In the genomic region with DNA sequence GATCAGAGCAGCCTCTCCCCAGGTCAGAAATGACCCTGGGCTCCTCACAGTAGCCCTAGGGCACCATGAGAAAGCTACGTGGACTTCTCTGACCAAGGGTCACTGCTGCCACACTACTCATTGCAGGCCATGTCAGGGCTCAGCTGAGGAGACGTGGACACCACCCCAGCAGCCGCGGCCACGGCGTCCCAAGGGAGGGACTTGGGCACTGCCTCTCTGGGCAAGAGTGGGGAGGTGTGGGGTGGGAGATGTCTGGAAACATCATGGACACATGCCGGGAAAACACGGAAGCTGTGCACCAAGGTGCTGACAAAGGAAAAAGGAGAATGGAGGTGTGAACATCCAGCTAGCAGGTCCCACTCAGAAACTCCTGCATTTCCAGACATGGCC, we compare ENCODE assay signal across 20 cellular contexts. TPM values are rescaled to one million over a fixed set of nuclear protein-coding genes. Genes with fewer than 3 reads are reported as not detected.
DNase-seq lines count a peak whose midpoint lies in the region; ATAC-seq, FAIRE-seq and TF ChIP-seq lines count a peak whose summit lies in the region.
"Had no signal": no experiment of that assay in that cellular context is flagged by ENCODE, and none has a peak within 500 bp of the region (broad histone marks: within the 10 kb centered on the region; RNA-seq: fewer than 3 reads in every experiment).

No MANE protein-coding gene starts in this region.

- peaks cover 31 to 44% of the 10 kb centered on the region in 2 donors for H3K4me1 Mint-ChIP-seq in stimulated activated naive B cell treated with anti-CD40 and anti-IgM and Interleukin-4, amounts not matched to agents 10 μg/mL and 1 μg/mL and 100 μg/mL, for 72 hours
- H3K4me1 Mint-ChIP-seq in T-cell: peaks cover 23 to 28% (median 26%) of the 10 kb centered on the region in 3 donors

- no peak for TF ChIP-seq POLR2A in K562 (conservative IDR thresholded peaks at IDR 0.05)

- no peak overlapping the region for H3K4me3 Mint-ChIP-seq in stimulated activated naive B cell treated with anti-CD40 and anti-IgM and Interleukin-4, amounts not matched to agents 10 μg/mL and 1 μg/mL and 100 μg/mL, for 72 hours
- no peak overlapping the region for H3K4me3 Mint-ChIP-seq in T-cell
- H3K4me3 Mint-ChIP-seq: CD8-positive, alpha-beta T cell; GM23338 had no signal

- peaks cover 53 to 65% of the 10 kb centered on the region in 2 donors for H3K36me3 Mint-ChIP-seq in stimulated activated naive B cell treated with anti-CD40 and anti-IgM and Interleukin-4, amounts not matched to agents 10 μg/mL and 1 μg/mL and 100 μg/mL, for 72 hours
- peaks cover 26% of the 10 kb centered on the region for H3K36me3 Mint-ChIP-seq in T-cell

- ATAC-seq in K562 (no peak), esophagus mucosa (peak; percentile 8), left colon (no peak), T-cell (replicated peaks in 1 of 4) (no peak), GM18868 (IDR thresholded peaks at IDR 0.05; ENCODE audit: unreplicated experiment) (no peak)
- ATAC-seq in stimulated activated naive B cell treated with anti-CD40 and anti-IgM and Interleukin-4, amounts not matched to agents 10 μg/mL and 1 μg/mL and 100 μg/mL, for 72 hours (replicated peaks): no peak
- ATAC-seq: CD8-positive, alpha-beta T cell; GM23338 had no signal

- no peak for TF ChIP-seq RAD21 in K562 (CRISPR knock-in tag; conservative IDR thresholded peaks at IDR 0.05 in 1 of 2, IDR thresholded peaks at IDR 0.05 in 1 of 2)

- TF ChIP-seq EP300 in K562 (IDR thresholded peaks at IDR 0.05; ENCODE audit: low read length): no peak

- no peak overlapping the region for H2AFZ ChIP-seq in K562 (ENCODE audit: low read depth, low read length)
- H2AFZ ChIP-seq: GM23338 had no signal

- peak overlapping the region; percentile 41; the same call in 1 of the 2 replicates for H3K27ac ChIP-seq in BLaER1
- H3K27ac ChIP-seq in K562 (ENCODE audit: extremely low read depth, low read depth, low read length): no peak overlapping the region
- H3K27ac ChIP-seq: A549 had no signal

- in situ Hi-C loops in K562 (cut with MboI): no loop called here

- H3K9me3 ChIP-seq in BLaER1: no peaks in the 10 kb centered on the region
- no peaks in the 10 kb centered on the region for H3K9me3 ChIP-seq in K562 (replicated peaks; ENCODE audit: control insufficient read depth, insufficient read depth, low read depth, low read length)
- H3K9me3 ChIP-seq: A549 had no signal

- H3K79me2 ChIP-seq in K562 (ENCODE audit: control insufficient read depth, insufficient read depth, low read length): peaks cover 32% of the 10 kb centered on the region

- POLR2A ChIA-PET in K562 (lab: Yijun Ruan, JAX) (interaction anchor here (0.6 to 1.6 kb wide), 3 partner anchors 9 to 247 kb away, joined by 3 to 6 read pairs (median 3); partner anchors contain the start of genes GMEB2 and TPD52L2), T-cell (lab: Charles Lee) (no interaction called here)

- no peaks in the 10 kb centered on the region for H3K9me1 ChIP-seq in K562 (ENCODE audit: control insufficient read depth, insufficient read depth, low read length)

- H4K20me1 ChIP-seq in BLaER1 (peaks cover 52% of the 10 kb centered on the region), K562 (replicated peaks; ENCODE audit: control insufficient read depth, insufficient read depth, low read length) (no peaks in the 10 kb centered on the region)

- no peaks in the 10 kb centered on the region for H3K27me3 Mint-ChIP-seq in stimulated activated naive B cell treated with anti-CD40 and anti-IgM and Interleukin-4, amounts not matched to agents 10 μg/mL and 1 μg/mL and 100 μg/mL, for 72 hours
- no peaks in the 10 kb centered on the region for H3K27me3 Mint-ChIP-seq in T-cell

- no peak for FAIRE-seq in K562 (lab: Jason Lieb, UNC)
- FAIRE-seq: A549, GM12878, H54 had no signal

- H3K9me3 Mint-ChIP-seq in stimulated activated naive B cell treated with anti-CD40 and anti-IgM and Interleukin-4, amounts not matched to agents 10 μg/mL and 1 μg/mL and 100 μg/mL, for 72 hours: peaks cover 5% of the 10 kb centered on the region in 2 donors
- H3K9me3 Mint-ChIP-seq in T-cell: no peaks in the 10 kb centered on the region
- H3K9me3 Mint-ChIP-seq: CD8-positive, alpha-beta T cell had no signal

- TF ChIP-seq CTCF in K562 (IDR thresholded peaks at IDR 0.05 in 2 of 3, conservative IDR thresholded peaks at IDR 0.05 in 1 of 3; ENCODE audit: insufficient read depth in 2 of 3, low read depth in 1 of 3, low read length in 3 of 3): no peak

- WGBS in K562 (ENCODE audit: insufficient coverage, low coverage, missing lambda C conversion rate): 95% methylated on average over 8 of the region's 8 CpGs

- no TSS peak for BruUV-seq in K562 (replicated peaks; lab: Mats Ljungman, UMichigan)

- H3K27ac Mint-ChIP-seq in stimulated activated naive B cell treated with anti-CD40 and anti-IgM and Interleukin-4, amounts not matched to agents 10 μg/mL and 1 μg/mL and 100 μg/mL, for 72 hours: peak overlapping the region; percentile 51
- H3K27ac Mint-ChIP-seq in T-cell: no peak overlapping the region
- H3K27ac Mint-ChIP-seq: CD8-positive, alpha-beta T cell; GM23338 had no signal

- no peak overlapping the region for H3K9ac ChIP-seq in BLaER1
- no peak overlapping the region for H3K9ac ChIP-seq in K562 (ENCODE audit: insufficient read depth in 1 of 2, low read depth in 2 of 2, low read length in 2 of 2)

- intact Hi-C loops in K562 (cut with micrococcal nuclease): no loop called here
- intact Hi-C loops in left colon (cut with DNase I, micrococcal nuclease): no loop called here
- intact Hi-C loops in posterior vena cava (cut with DNase I): no loop called here

- H3K4me2 ChIP-seq in BLaER1 (no peak overlapping the region; the same call in 1 of the 2 replicates), K562 (ENCODE audit: insufficient read depth, low read length) (no peak overlapping the region)
- H3K4me2 ChIP-seq: A549, GM23338 had no signal

- no peak overlapping the region for H3K4me3 ChIP-seq in BLaER1
- no peak overlapping the region for H3K4me3 ChIP-seq in K562
- H3K4me3 ChIP-seq: A549; BLaER1 treated with 17β-estradiol and CSF1 and Interleukin-3, amounts not matched to agents 10 nM and 100 nM; GM12878; GM23338 had no signal

- H3K36me3 ChIP-seq in BLaER1 (peaks cover 56% of the 10 kb centered on the region), K562 (ENCODE audit: control insufficient read depth, insufficient read depth, low read length) (peaks cover 47% of the 10 kb centered on the region; the same call in 2 of the 3 replicates)

- H3K27me3 ChIP-seq in BLaER1: no peaks in the 10 kb centered on the region
- no peaks in the 10 kb centered on the region for H3K27me3 ChIP-seq in K562 (ENCODE audit: control insufficient read depth in 2 of 2, insufficient read depth in 2 of 2, low read length in 2 of 2)
- H3K27me3 ChIP-seq: BLaER1 treated with 17β-estradiol and CSF1 and Interleukin-3, amounts not matched to agents 10 nM and 100 nM had no signal

- CTCF ChIA-PET in K562 (lab: Yijun Ruan, JAX; ENCODE audit: low intra/inter-chr PET ratio) (no interaction called here), T-cell (lab: Charles Lee) (no interaction called here)

- DNase-seq in K562 (ENCODE audit: extremely low read depth in 1 of 4, low spot score in 3 of 4) (no peak), left colon (no peak), T-cell (no peak), posterior vena cava (ENCODE audit: low spot score) (no peak)
- no peak for DNase-seq in stimulated activated naive B cell treated with anti-CD40 and anti-IgM and Interleukin-4, amounts not matched to agents 10 μg/mL and 1 μg/mL and 100 μg/mL, for 72 hours
- DNase-seq: AML-193; Calu3; CD8-positive, alpha-beta T cell; DMS79 treated with DMSO at 0.1 percent for 48 hours; HCEC 1CT; IMR-90; KBM-7 had no signal

- H3K4me1 ChIP-seq in BLaER1 (peaks cover 94% of the 10 kb centered on the region), K562 (replicated peaks in 1 of 2; ENCODE audit: control insufficient read depth in 2 of 2, insufficient read depth in 2 of 2, low read length in 2 of 2) (peaks cover 0 to 7% of the 10 kb centered on the region in 2 experiments; a peak in 1 of 5 replicates)
- H3K4me1 ChIP-seq: A549 had no signal

RNA-seq across cellular contexts. Expression of gene GMEB2, which starts 9.0 kb away (rescaled TPM):
- 8.8 and 18.6 TPM in 2 replicates for total RNA-seq in K562 (2011; cell fraction: chromatin; rRNA removed; ENCODE audit: low replicate concordance)
- 13.2 and 13.8 TPM in 2 replicates for total RNA-seq in K562 (2011; cell fraction: nucleolus; rRNA removed)
- 10.0 and 10.4 TPM in 2 replicates for total RNA-seq in K562 (2011; cell fraction: nucleoplasm; rRNA removed)
- total RNA-seq in K562 (2014; rRNA removed) (10.2 and 11.5 TPM in 2 replicates), K562 (2014; rRNA removed; fragmentation: Illumina TruSeq; extraction: Trizol) (2.6 and 2.8 TPM in 2 replicates), K562 (2015; rRNA removed; fragmentation: Illumina TruSeq; extraction: Trizol) (5.2 and 5.5 TPM in 2 replicates), K562 (2021) (11.5 and 13.9 TPM in 2 replicates), esophagus mucosa (6.9 TPM), left colon (10 to 100 TPM in 1 of 2 donors, 1 to 10 TPM in 1; 9.7 to 11.6 TPM), T-cell (10 to 100 TPM; 20.7 to 30.3 (median 29.0) TPM), posterior vena cava (1 to 10 TPM; 6.9 to 8.8 TPM)
- polyA plus RNA-seq in K562 (2011; rRNA removed) (7.4 and 8.1 TPM in 2 replicates), K562 (2014; fragmentation: Illumina TruSeq; extraction: Trizol) (6.3 and 8.8 TPM in 2 replicates), K562 (2014; fragmentation: Nextera tagmentation; extraction: Ambion mirVana) (under 1 TPM; 0.03 to 0.08 TPM), K562 (2014; rRNA removed) (8.4 and 8.5 TPM in 2 replicates)
- polyA plus RNA-seq in K562 (2011; cell fraction: cytosol; rRNA removed): 8.1 and 14.6 TPM in 2 replicates
- 18.5 and 27.6 TPM in 2 replicates for polyA plus RNA-seq in K562 (2011; cell fraction: nucleus; rRNA removed)
- polyA plus RNA-seq in K562 (2012): 8.0 and 9.6 TPM in 2 replicates
- polyA minus RNA-seq in K562 (2011; rRNA and poly(A)+ RNA removed): 3.0 and 4.5 TPM in 2 replicates
- polyA minus RNA-seq in K562 (2011; cell fraction: cytosol; rRNA and poly(A)+ RNA removed): 6.2 and 7.3 TPM in 2 replicates
- 4.3 and 4.4 TPM in 2 replicates for polyA minus RNA-seq in K562 (2011; cell fraction: nucleus; rRNA and poly(A)+ RNA removed)

RNA-seq across cellular contexts. Expression of gene STMN3, which starts 35.4 kb away (rescaled TPM):
- total RNA-seq in K562 (2011; cell fraction: chromatin; rRNA removed; ENCODE audit: low replicate concordance): 14.9 and 42.3 TPM in 2 replicates
- 45.7 and 51.0 TPM in 2 replicates for total RNA-seq in K562 (2011; cell fraction: nucleolus; rRNA removed)
- 22.8 and 23.8 TPM in 2 replicates for total RNA-seq in K562 (2011; cell fraction: nucleoplasm; rRNA removed)
- 65.6 and 79.2 TPM in 2 replicates for total RNA-seq in K562 (2014; rRNA removed)
- 6.8 and 8.8 TPM in 2 replicates for total RNA-seq in K562 (2014; rRNA removed; fragmentation: Illumina TruSeq; extraction: Trizol)
- total RNA-seq in K562 (2015; rRNA removed; fragmentation: Illumina TruSeq; extraction: Trizol): 29.4 and 29.9 TPM in 2 replicates
- 50.2 and 52.4 TPM in 2 replicates for total RNA-seq in K562 (2021)
- 30.9 and 37.6 TPM in 2 replicates for polyA plus RNA-seq in K562 (2011; rRNA removed)
- polyA plus RNA-seq in K562 (2011; cell fraction: cytosol; rRNA removed): 51.3 and 126 TPM in 2 replicates
- 98.8 and 152 TPM in 2 replicates for polyA plus RNA-seq in K562 (2011; cell fraction: nucleus; rRNA removed)
- polyA plus RNA-seq in K562 (2012): 20.9 and 32.0 TPM in 2 replicates
- 20.3 and 36.0 TPM in 2 replicates for polyA plus RNA-seq in K562 (2014; fragmentation: Illumina TruSeq; extraction: Trizol)
- polyA plus RNA-seq in K562 (2014; fragmentation: Nextera tagmentation; extraction: Ambion mirVana): under 1 TPM; 0.70 to 0.85 TPM
- 58.0 and 60.2 TPM in 2 replicates for polyA plus RNA-seq in K562 (2014; rRNA removed)
- polyA minus RNA-seq in K562 (2011; rRNA and poly(A)+ RNA removed): 4.9 and 7.8 TPM in 2 replicates
- polyA minus RNA-seq in K562 (2011; cell fraction: cytosol; rRNA and poly(A)+ RNA removed): 17.1 and 19.4 TPM in 2 replicates
- polyA minus RNA-seq in K562 (2011; cell fraction: nucleus; rRNA and poly(A)+ RNA removed): 7.1 and 9.2 TPM in 2 replicates
- 4.6 TPM for total RNA-seq in esophagus mucosa
- total RNA-seq in left colon: 1 to 10 TPM; 2.9 to 5.5 TPM
- total RNA-seq in T-cell: 100 to 1,000 TPM in 3 of 5 donors, 10 to 100 TPM in 2; 92.9 to 121 (median 107) TPM
- total RNA-seq in posterior vena cava: 10 to 100 TPM; 11.7 to 27.3 TPM

RNA-seq across cellular contexts. Expression of gene RTEL1, which starts 40.2 kb away (rescaled TPM):
- 274 and 684 TPM in 2 replicates for total RNA-seq in K562 (2011; cell fraction: chromatin; rRNA removed; ENCODE audit: low replicate concordance)
- 188 TPM in 2 replicates for total RNA-seq in K562 (2011; cell fraction: nucleolus; rRNA removed)
- 175 and 176 TPM in 2 replicates for total RNA-seq in K562 (2011; cell fraction: nucleoplasm; rRNA removed)
- total RNA-seq in K562 (2014; rRNA removed): 27.7 and 32.0 TPM in 2 replicates
- total RNA-seq in K562 (2014; rRNA removed; fragmentation: Illumina TruSeq; extraction: Trizol): 11.3 and 12.0 TPM in 2 replicates
- 14.0 and 15.4 TPM in 2 replicates for total RNA-seq in K562 (2015; rRNA removed; fragmentation: Illumina TruSeq; extraction: Trizol)
- 53.1 and 61.0 TPM in 2 replicates for total RNA-seq in K562 (2021)
- polyA plus RNA-seq in K562 (2011; rRNA removed): 25.2 and 34.3 TPM in 2 replicates
- 10.0 and 23.6 TPM in 2 replicates for polyA plus RNA-seq in K562 (2011; cell fraction: cytosol; rRNA removed)
- 238 and 368 TPM in 2 replicates for polyA plus RNA-seq in K562 (2011; cell fraction: nucleus; rRNA removed)
- 10.8 and 25.1 TPM in 2 replicates for polyA plus RNA-seq in K562 (2012)
- 17.9 and 20.1 TPM in 2 replicates for polyA plus RNA-seq in K562 (2014; fragmentation: Illumina TruSeq; extraction: Trizol)
- polyA plus RNA-seq in K562 (2014; fragmentation: Nextera tagmentation; extraction: Ambion mirVana): under 1 TPM; 0.36 to 0.45 TPM
- polyA plus RNA-seq in K562 (2014; rRNA removed): 31.8 and 35.7 TPM in 2 replicates
- polyA minus RNA-seq in K562 (2011; rRNA and poly(A)+ RNA removed): 48.3 and 49.0 TPM in 2 replicates
- 14.8 and 14.9 TPM in 2 replicates for polyA minus RNA-seq in K562 (2011; cell fraction: cytosol; rRNA and poly(A)+ RNA removed)
- polyA minus RNA-seq in K562 (2011; cell fraction: nucleus; rRNA and poly(A)+ RNA removed): 63.7 and 84.3 TPM in 2 replicates
- 12.2 TPM for total RNA-seq in esophagus mucosa
- 10 to 100 TPM; 16.9 to 34.6 TPM for total RNA-seq in left colon
- total RNA-seq in T-cell: 10 to 100 TPM; 30.7 to 41.6 (median 36.8) TPM
- 10 to 100 TPM; 28.3 to 28.7 TPM for total RNA-seq in posterior vena cava

RNA-seq across cellular contexts. Expression of gene HELZ2, which starts 43.8 kb away (rescaled TPM):
- total RNA-seq in K562 (2011; cell fraction: chromatin; rRNA removed; ENCODE audit: low replicate concordance): 12.0 and 57.7 TPM in 2 replicates
- 46.8 and 60.9 TPM in 2 replicates for total RNA-seq in K562 (2011; cell fraction: nucleolus; rRNA removed)
- total RNA-seq in K562 (2011; cell fraction: nucleoplasm; rRNA removed): 17.9 and 18.1 TPM in 2 replicates
- total RNA-seq in K562 (2014; rRNA removed) (5.0 and 5.9 TPM in 2 replicates), K562 (2014; rRNA removed; fragmentation: Illumina TruSeq; extraction: Trizol) (0.26 and 0.69 TPM in 2 replicates), K562 (2015; rRNA removed; fragmentation: Illumina TruSeq; extraction: Trizol) (2.4 and 3.5 TPM in 2 replicates), K562 (2021) (7.8 and 9.1 TPM in 2 replicates), esophagus mucosa (32.0 TPM), left colon (10 to 100 TPM; 39.2 to 43.0 TPM), T-cell (10 to 100 TPM; 31.6 to 73.0 (median 43.5) TPM), posterior vena cava (10 to 100 TPM; 13.7 to 25.5 TPM)
- polyA plus RNA-seq in K562 (2011; rRNA removed) (3.3 and 3.5 TPM in 2 replicates), K562 (2014; fragmentation: Illumina TruSeq; extraction: Trizol) (2.3 and 3.5 TPM in 2 replicates), K562 (2014; fragmentation: Nextera tagmentation; extraction: Ambion mirVana) (under 1 TPM in 1 of 2 experiments, not detected in 1; 0.03 TPM), K562 (2014; rRNA removed) (2.8 and 5.0 TPM in 2 replicates)
- polyA plus RNA-seq in K562 (2011; cell fraction: cytosol; rRNA removed): 1.7 and 5.6 TPM in 2 replicates
- 8.9 and 19.2 TPM in 2 replicates for polyA plus RNA-seq in K562 (2011; cell fraction: nucleus; rRNA removed)
- 4.9 and 15.0 TPM in 2 replicates for polyA plus RNA-seq in K562 (2012)
- polyA minus RNA-seq in K562 (2011; rRNA and poly(A)+ RNA removed): 2.3 and 6.2 TPM in 2 replicates
- 7.4 and 13.1 TPM in 2 replicates for polyA minus RNA-seq in K562 (2011; cell fraction: cytosol; rRNA and poly(A)+ RNA removed)
- polyA minus RNA-seq in K562 (2011; cell fraction: nucleus; rRNA and poly(A)+ RNA removed): 15.1 and 18.3 TPM in 2 replicates
